Comparison of ENCODE assay signal across 12 cellular contexts in genomic region chr6:71394001-71394432, GRCh38.
A peak's percentile ranks its signal among the peaks of the same experiment; 100 is the strongest.
DNase-seq lines count a peak whose midpoint lies in the region; ATAC-seq, FAIRE-seq and TF ChIP-seq lines count a peak whose summit lies in the region.
"Had no signal": no experiment of that assay in that cellular context is flagged by ENCODE, and none has a peak within 500 bp of the region (broad histone marks: within the 10 kb centered on the region; RNA-seq: fewer than 3 reads in every experiment).

No MANE protein-coding gene starts in this region.

- no peak for TF ChIP-seq POLR2A in GM12892 (IDR thresholded peaks at IDR 0.05; ENCODE audit: low read depth, low read length)

- TF ChIP-seq CTCF in HFFc6 (IDR thresholded peaks at IDR 0.05) = no peak
- no peak for TF ChIP-seq CTCF in foreskin fibroblast (IDR thresholded peaks at IDR 0.05; ENCODE audit: low read depth, low read length)

- H3K9ac ChIP-seq in skeletal muscle satellite cell (ENCODE audit: low read depth, low read length) = peak overlapping the region; percentile 59

- peaks cover 44% of the 10 kb centered on the region for H3K36me3 Mint-ChIP-seq in HFFc6 (ENCODE audit: low read depth)
- H3K36me3 Mint-ChIP-seq in activated T-cell treated with anti-CD3 and anti-CD28 coated beads, Interleukin-2, amount 50 U/mL, for 24 hours (ENCODE audit: low read depth) = no peaks in the 10 kb centered on the region
- H3K36me3 Mint-ChIP-seq: stimulated activated naive B cell treated with anti-CD40 and anti-IgM and Interleukin-4, amounts not matched to agents 10 μg/mL and 1 μg/mL and 100 μg/mL, for 72 hours had no signal

- no peak for FAIRE-seq in GM12892 (lab: Jason Lieb, UNC)
- FAIRE-seq: G401.6 had no signal

- H3K4me3 Mint-ChIP-seq in HFFc6 = peak overlapping the region; percentile 72
- H3K4me3 Mint-ChIP-seq in activated T-cell treated with anti-CD3 and anti-CD28 coated beads, Interleukin-2, amount 50 U/mL, for 24 hours = no peak overlapping the region
- H3K4me3 Mint-ChIP-seq: stimulated activated naive B cell treated with anti-CD40 and anti-IgM and Interleukin-4, amounts not matched to agents 10 μg/mL and 1 μg/mL and 100 μg/mL, for 72 hours had no signal

- peaks cover 91% of the 10 kb centered on the region for H3K4me1 Mint-ChIP-seq in HFFc6 (ENCODE audit: low read depth)
- H3K4me1 Mint-ChIP-seq in activated T-cell treated with anti-CD3 and anti-CD28 coated beads, Interleukin-2, amount 50 U/mL, for 24 hours (ENCODE audit: low read depth) = peaks cover 2% of the 10 kb centered on the region

- no peaks in the 10 kb centered on the region for H3K9me3 Mint-ChIP-seq in HFFc6
- no peaks in the 10 kb centered on the region for H3K9me3 Mint-ChIP-seq in activated T-cell treated with anti-CD3 and anti-CD28 coated beads, Interleukin-2, amount 50 U/mL, for 24 hours
- H3K9me3 Mint-ChIP-seq: stimulated activated naive B cell treated with anti-CD40 and anti-IgM and Interleukin-4, amounts not matched to agents 10 μg/mL and 1 μg/mL and 100 μg/mL, for 72 hours had no signal

- no peaks in the 10 kb centered on the region for H3K9me3 ChIP-seq in skeletal muscle satellite cell (replicated peaks; ENCODE audit: low read length)

- H3K27me3 Mint-ChIP-seq in HFFc6 (ENCODE audit: insufficient read depth) = no peaks in the 10 kb centered on the region
- H3K27me3 Mint-ChIP-seq in activated T-cell treated with anti-CD3 and anti-CD28 coated beads, Interleukin-2, amount 50 U/mL, for 24 hours = peaks cover 14% of the 10 kb centered on the region

- H3K4me3 ChIP-seq in foreskin fibroblast (ENCODE audit: low read depth in 1 of 2, low read length in 2 of 2) (no peak overlapping the region), skeletal muscle satellite cell (ENCODE audit: low read length) (peak overlapping the region; percentile 22)
- H3K4me3 ChIP-seq: skin epidermis had no signal

- peak overlapping the region; percentile 50 for H3K4me2 ChIP-seq in skeletal muscle satellite cell (ENCODE audit: low read length)

- H3K4me1 ChIP-seq in skeletal muscle satellite cell (ENCODE audit: control insufficient read depth, insufficient read depth, low read length) = peaks cover 59% of the 10 kb centered on the region

- DNase-seq in HFFc6 (peak; percentile 48), SK-MEL-5 (ENCODE audit: low read depth, low spot score) (peak; percentile 46), foreskin fibroblast (peak; percentile 59 to 77), GM12892 (ENCODE audit: insufficient read length) (no peak)
- DNase-seq in activated T-cell treated with anti-CD3 and anti-CD28 coated beads, Interleukin-2, amount 50 U/mL, for 24 hours = no peak
- DNase-seq: MM.1S; stimulated activated naive B cell treated with anti-CD40 and anti-IgM and Interleukin-4, amounts not matched to agents 10 μg/mL and 1 μg/mL and 100 μg/mL, for 72 hours had no signal

- peak overlapping the region; percentile 86 for H3K27ac Mint-ChIP-seq in HFFc6
- H3K27ac Mint-ChIP-seq in activated T-cell treated with anti-CD3 and anti-CD28 coated beads, Interleukin-2, amount 50 U/mL, for 24 hours = no peak overlapping the region
- H3K27ac Mint-ChIP-seq: stimulated activated naive B cell treated with anti-CD40 and anti-IgM and Interleukin-4, amounts not matched to agents 10 μg/mL and 1 μg/mL and 100 μg/mL, for 72 hours had no signal

- ATAC-seq in HG03460 (IDR thresholded peaks at IDR 0.05; ENCODE audit: unreplicated experiment) = no peak
- ATAC-seq in HG02623 (IDR thresholded peaks at IDR 0.05; ENCODE audit: unreplicated experiment) = no peak
- ATAC-seq: stimulated activated naive B cell treated with anti-CD40 and anti-IgM and Interleukin-4, amounts not matched to agents 10 μg/mL and 1 μg/mL and 100 μg/mL, for 72 hours had no signal

- in situ Hi-C loops in SK-MEL-5 (cut with HindIII; ENCODE audit: low pct_unique_long_range_greater_than_20kb, low sequenced_read_pairs) = no loop called here

- peaks cover 37% of the 10 kb centered on the region for H3K36me3 ChIP-seq in skeletal muscle satellite cell (ENCODE audit: insufficient read depth, low read length)

- no peaks in the 10 kb centered on the region for H3K27me3 ChIP-seq in skeletal muscle satellite cell (ENCODE audit: control insufficient read depth, insufficient read depth, low read length)

Comparison
In these comparisons a context has a peak if more than half of its experiments do, and no peak if none do; other contexts are left out.
1. DNase-seq: peak in HFFc6 (single experiment), SK-MEL-5 (single experiment) and foreskin fibroblast (2 of 2); none in activated T-cell treated with anti-CD3 and anti-CD28 coated beads, Interleukin-2, amount 50 U/mL, for 24 hours (single experiment) and GM12892 (single experiment).